8 cellular contexts compared by ENCODE assay signal in the genomic region with DNA sequence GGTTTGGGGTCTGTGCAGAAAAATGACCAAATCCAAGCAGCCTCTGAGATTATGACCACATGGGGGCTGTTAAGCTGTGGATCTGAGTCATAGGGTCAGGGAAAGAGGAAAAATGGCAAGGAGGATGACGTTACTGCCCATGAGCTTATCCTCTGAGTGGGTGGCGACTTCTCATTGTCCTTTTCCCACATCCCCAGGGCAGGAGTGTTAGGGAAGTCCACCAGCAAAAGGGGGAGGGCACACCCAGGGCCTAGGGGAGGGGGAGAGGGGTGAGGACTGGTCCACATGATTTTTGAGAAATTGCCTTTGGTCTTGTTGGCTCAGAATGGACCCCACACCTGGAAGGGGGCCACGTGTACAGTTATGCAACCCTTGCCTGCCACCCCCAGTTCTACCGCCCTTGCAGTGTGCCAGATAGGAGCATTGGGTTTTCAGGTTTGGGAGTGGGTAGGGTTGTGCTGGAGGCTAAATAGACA. TPM values are rescaled to one million over a fixed set of nuclear protein-coding genes. Genes with fewer than 3 reads are reported as not detected.
DNase-seq lines count a peak whose midpoint lies in the region; ATAC-seq, FAIRE-seq and TF ChIP-seq lines count a peak whose summit lies in the region.

No MANE protein-coding gene starts in this region.

- H4K20me1 ChIP-seq in astrocyte (ENCODE audit: insufficient read depth, low read length): peaks cover 66% of the 10 kb centered on the region

- TF ChIP-seq POLR2A in spleen (IDR thresholded peaks at IDR 0.05): no peak

- H3K4me1 Mint-ChIP-seq in astrocyte (ENCODE audit: low read depth, unreplicated experiment): peaks cover 43% of the 10 kb centered on the region
- H3K4me1 Mint-ChIP-seq in effector memory CD8-positive, alpha-beta T cell (ENCODE audit: low read depth in 2 of 2): peaks cover 0 to 13% of the 10 kb centered on the region in 2 donors

- H3K27me3 ChIP-seq in astrocyte (ENCODE audit: insufficient read depth, low read length) (no peaks in the 10 kb centered on the region), spleen (replicated peaks in 1 of 7) (peaks cover 0 to 62% (median 13%) of the 10 kb centered on the region in 7 donors)

- no peaks in the 10 kb centered on the region for H3K9me3 Mint-ChIP-seq in astrocyte (ENCODE audit: unreplicated experiment)
- no peaks in the 10 kb centered on the region for H3K9me3 Mint-ChIP-seq in effector memory CD8-positive, alpha-beta T cell

- peak; percentile 65 for FAIRE-seq in astrocyte (lab: Jason Lieb, UNC)

- peaks cover 74% of the 10 kb centered on the region for H3K79me2 ChIP-seq in astrocyte (ENCODE audit: insufficient read depth, low read length)

- H3K4me2 ChIP-seq in astrocyte (ENCODE audit: low read length): peak overlapping the region; percentile 85

- H3K27me3 Mint-ChIP-seq in astrocyte (ENCODE audit: low read depth, unreplicated experiment): peaks cover 4% of the 10 kb centered on the region
- H3K27me3 Mint-ChIP-seq in effector memory CD8-positive, alpha-beta T cell: peaks cover 45 to 72% of the 10 kb centered on the region in 2 donors

- H3K4me1 ChIP-seq in astrocyte (ENCODE audit: insufficient read depth, low read length): peaks cover 58% of the 10 kb centered on the region
- peaks cover 4 to 77% (median 53%) of the 10 kb centered on the region in 6 donors for H3K4me1 ChIP-seq in spleen

- TF ChIP-seq CTCF in astrocyte (IDR thresholded peaks at IDR 0.05; ENCODE audit: insufficient read depth, low read depth, low read length) (peak; percentile 13), spleen (IDR thresholded peaks at IDR 0.05 in 8 of 11, conservative IDR thresholded peaks at IDR 0.05 in 3 of 11) (no peak)

- peak overlapping the region; percentile 85 for H3K27ac ChIP-seq in astrocyte (ENCODE audit: low read depth, low read length)
- H3K27ac ChIP-seq in spleen: peak overlapping the region in 2 of 8 donors; percentile 31 to 45

- H3K4me3 ChIP-seq in astrocyte (ENCODE audit: insufficient read depth, low read depth, low read length) (peak overlapping the region; percentile 82), spleen (peak overlapping the region in 2 of 8 donors; percentile 64 to 71)

- H3K27ac Mint-ChIP-seq in astrocyte (ENCODE audit: unreplicated experiment): peak overlapping the region; percentile 60
- no peak overlapping the region for H3K27ac Mint-ChIP-seq in effector memory CD8-positive, alpha-beta T cell

- H3K36me3 Mint-ChIP-seq in astrocyte (ENCODE audit: low read depth, unreplicated experiment): no peaks in the 10 kb centered on the region
- H3K36me3 Mint-ChIP-seq in effector memory CD8-positive, alpha-beta T cell (ENCODE audit: insufficient read depth): peaks cover 3% of the 10 kb centered on the region

- H3K4me3 Mint-ChIP-seq in astrocyte (ENCODE audit: unreplicated experiment): peak overlapping the region; percentile 84
- no peak overlapping the region for H3K4me3 Mint-ChIP-seq in effector memory CD8-positive, alpha-beta T cell

- 51 to 65% (median 56%) methylated on average over 4 of the region's 4 CpGs for WGBS in spleen, 5 donors

- H3K36me3 ChIP-seq in astrocyte (ENCODE audit: insufficient read depth, low read length): no peaks in the 10 kb centered on the region
- H3K36me3 ChIP-seq in spleen: no peaks in the 10 kb centered on the region

- peak; percentile 29 for DNase-seq in HK-2 (ENCODE audit: unreplicated experiment)
- peak; percentile 95 for DNase-seq in astrocyte (ENCODE audit: low read depth)
- peak; percentile 86 for DNase-seq in hepatic stellate cell (ENCODE audit: low spot score)
- peak; percentile 43 for DNase-seq in spleen
- DNase-seq in mucosa of gallbladder (ENCODE audit: low spot score): no peak
- DNase-seq in effector memory CD8-positive, alpha-beta T cell: no peak
- no peak for DNase-seq in NK-92 (lab: John Stamatoyannopoulos, UW; ENCODE audit: unreplicated experiment)
- DNase-seq in T-helper 2 cell: no peak

- no peaks in the 10 kb centered on the region for H3K9me3 ChIP-seq in astrocyte (ENCODE audit: insufficient read depth, low read depth, low read length)
- no peaks in the 10 kb centered on the region for H3K9me3 ChIP-seq in spleen

- ATAC-seq in effector memory CD8-positive, alpha-beta T cell (replicated peaks): no peak

- no peak overlapping the region for H2AFZ ChIP-seq in astrocyte (ENCODE audit: low read depth, low read length)

- H3K9ac ChIP-seq in astrocyte (ENCODE audit: low read length): peak overlapping the region; percentile 93

- intact Hi-C loops in spleen (cut with DNase I; ENCODE audit: low total_unique reads): no loop called here

RNA-seq across cellular contexts. Expression of gene CD276, which starts 2.6 kb away (rescaled TPM):
- total RNA-seq in astrocyte (220 and 225 TPM in 2 replicates), spleen (10 to 100 TPM; 17.8 to 95.6 (median 34.9) TPM), mucosa of gallbladder (51.9 TPM)
- polyA plus RNA-seq in spleen: 10 to 100 TPM in 2 of 3 donors, 1 to 10 TPM in 1; 9.8 to 19.7 (median 17.2) TPM

RNA-seq across cellular contexts. Expression of gene NPTN, which starts 53.6 kb away (rescaled TPM):
- total RNA-seq in astrocyte: 281 and 305 TPM in 2 replicates
- total RNA-seq in spleen: 100 to 1,000 TPM in 5 of 7 donors, 10 to 100 TPM in 2; 79.5 to 130 (median 102) TPM
- polyA plus RNA-seq in spleen: 10 to 100 TPM; 18.9 to 28.8 (median 23.8) TPM
- total RNA-seq in mucosa of gallbladder: 159 TPM

Comparison
In these comparisons a context has a peak if more than half of its experiments do, and no peak if none do; other contexts are left out.
1. DNase-seq: peak in HK-2 (single experiment), astrocyte (single experiment), hepatic stellate cell (single experiment) and spleen (single experiment); none in mucosa of gallbladder (single experiment), effector memory CD8-positive, alpha-beta T cell (0 of 3), NK-92 (single experiment) and T-helper 2 cell (0 of 5).